In genomic region chr1:39102537-39103320, GRCh38 we compare ENCODE assay signal across 8 cellular contexts.
DNase-seq lines count a peak whose midpoint lies in the region; ATAC-seq and TF ChIP-seq lines count a peak whose summit lies in the region.

No MANE protein-coding gene starts in this region.

- H3K9me2 ChIP-seq in DOHH2 (replicated peaks; ENCODE audit: control insufficient read depth, low read length) = no peaks in the 10 kb centered on the region

- peaks cover 17% of the 10 kb centered on the region for H3F3A ChIP-seq in DOHH2 (ENCODE audit: control insufficient read depth, insufficient read depth)

- no peak overlapping the region for H3K4me3 Mint-ChIP-seq in activated CD4-positive, alpha-beta memory T cell treated with anti-CD3 and anti-CD28 coated beads, Interleukin-2, amount 10 ng/mL, durations not matched to agents 7 days and 5 days
- H3K4me3 Mint-ChIP-seq in naive thymus-derived CD8-positive, alpha-beta T cell = peak overlapping the region in 9 of 10 donors; percentile 19 to 76 (median 48)

- peaks cover 14% of the 10 kb centered on the region for H3K27me3 Mint-ChIP-seq in activated CD4-positive, alpha-beta memory T cell treated with anti-CD3 and anti-CD28 coated beads, Interleukin-2, amount 10 ng/mL, durations not matched to agents 7 days and 5 days
- peaks cover 0 to 2% (median 0%) of the 10 kb centered on the region in 5 donors for H3K27me3 Mint-ChIP-seq in naive thymus-derived CD8-positive, alpha-beta T cell

- H3K36me3 ChIP-seq in DOHH2 (ENCODE audit: control insufficient read depth, low read length) (no peaks in the 10 kb centered on the region), MG63 (no peaks in the 10 kb centered on the region)

- H3K9me3 ChIP-seq in DOHH2 (ENCODE audit: control insufficient read depth, insufficient read depth, low read length) (no peaks in the 10 kb centered on the region), MG63 (no peaks in the 10 kb centered on the region)

- H4K20me1 ChIP-seq in DOHH2 (ENCODE audit: control insufficient read depth, insufficient read depth, low read depth, low read length) = peaks cover 6% of the 10 kb centered on the region; the same call in 1 of the 2 replicates

- peaks cover 33% of the 10 kb centered on the region for H3K4me1 ChIP-seq in DOHH2 (ENCODE audit: control insufficient read depth, low read length)

- no peaks in the 10 kb centered on the region for H3K79me2 ChIP-seq in DOHH2 (ENCODE audit: control insufficient read depth, low read length)

- TF ChIP-seq CTCF in DOHH2 (IDR thresholded peaks at IDR 0.05; ENCODE audit: low read depth, low read length, poor library complexity, severe bottlenecking) (peak; percentile 59), fibroblast of pulmonary artery (IDR thresholded peaks at IDR 0.05; ENCODE audit: low read length, missing control alignments) (peak; percentile 76)

- peak overlapping the region; percentile 49 for H3K4me2 ChIP-seq in DOHH2 (ENCODE audit: low read length)

- H3K27me3 ChIP-seq in DOHH2 (ENCODE audit: control insufficient read depth, low read length) (peaks cover 48% of the 10 kb centered on the region), MG63 (no peaks in the 10 kb centered on the region)

- peaks cover 2% of the 10 kb centered on the region for H3K36me3 Mint-ChIP-seq in activated CD4-positive, alpha-beta memory T cell treated with anti-CD3 and anti-CD28 coated beads, Interleukin-2, amount 10 ng/mL, durations not matched to agents 7 days and 5 days (ENCODE audit: low read depth)
- no peaks in the 10 kb centered on the region for H3K36me3 Mint-ChIP-seq in naive thymus-derived CD8-positive, alpha-beta T cell

- H3K4me1 Mint-ChIP-seq in activated CD4-positive, alpha-beta memory T cell treated with anti-CD3 and anti-CD28 coated beads, Interleukin-2, amount 10 ng/mL, durations not matched to agents 7 days and 5 days = peaks cover 38% of the 10 kb centered on the region
- peaks cover 23 to 42% (median 40%) of the 10 kb centered on the region in 4 donors for H3K4me1 Mint-ChIP-seq in naive thymus-derived CD8-positive, alpha-beta T cell

- H3K27ac ChIP-seq in DOHH2 (ENCODE audit: low read depth, low read length) = no peak overlapping the region

- peak; percentile 69 for DNase-seq in NCI-H460 (ENCODE audit: extremely low read depth, low read depth)
- DNase-seq in activated CD4-positive, alpha-beta memory T cell treated with anti-CD3 and anti-CD28 coated beads, Interleukin-2, amount 10 ng/mL, durations not matched to agents 7 days and 5 days = peak; percentile 32
- peak; percentile 86 for DNase-seq in fibroblast of pulmonary artery (ENCODE audit: low read depth)
- DNase-seq in naive thymus-derived CD8-positive, alpha-beta T cell = peak in 7 of 10 donors; percentile 15 to 67 (median 39)
- DNase-seq in MG63 = no peak

- no peak overlapping the region for H3K27ac Mint-ChIP-seq in activated CD4-positive, alpha-beta memory T cell treated with anti-CD3 and anti-CD28 coated beads, Interleukin-2, amount 10 ng/mL, durations not matched to agents 7 days and 5 days
- peak overlapping the region; percentile 7 to 88 (median 63) for H3K27ac Mint-ChIP-seq in naive thymus-derived CD8-positive, alpha-beta T cell

- no peaks in the 10 kb centered on the region for H3K9me3 Mint-ChIP-seq in activated CD4-positive, alpha-beta memory T cell treated with anti-CD3 and anti-CD28 coated beads, Interleukin-2, amount 10 ng/mL, durations not matched to agents 7 days and 5 days
- no peaks in the 10 kb centered on the region for H3K9me3 Mint-ChIP-seq in naive thymus-derived CD8-positive, alpha-beta T cell

- CTCF ChIA-PET in activated CD4-positive, alpha-beta memory T cell treated with anti-CD3 and anti-CD28 coated beads, Interleukin-2, amount 10 ng/mL, durations not matched to agents 7 days and 5 days (lab: Charles Lee) = interaction anchor here (0.8 to 2.3 kb wide), 6 partner anchors 11 to 436 kb away, joined by 3 to 15 read pairs (median 4); no protein-coding TSS in a partner anchor

- H3K4me3 ChIP-seq in DOHH2 (ENCODE audit: low read length) (no peak overlapping the region), fibroblast of pulmonary artery (replicated peaks; ENCODE audit: low read depth, low read length) (no peak overlapping the region), MG63 (no peak overlapping the region)

- peak; percentile 29 for ATAC-seq in HG02759 (IDR thresholded peaks at IDR 0.05; ENCODE audit: unreplicated experiment)
- peak; percentile 39 to 52 for ATAC-seq in naive thymus-derived CD8-positive, alpha-beta T cell
- ATAC-seq in GM21526 (IDR thresholded peaks at IDR 0.05; ENCODE audit: low FRiP score, unreplicated experiment) = no peak

- POLR2A ChIA-PET in activated CD4-positive, alpha-beta memory T cell treated with anti-CD3 and anti-CD28 coated beads, Interleukin-2, amount 10 ng/mL, durations not matched to agents 7 days and 5 days (lab: Charles Lee) = no interaction called here
- POLR2A ChIA-PET in naive thymus-derived CD8-positive, alpha-beta T cell (lab: Charles Lee) = no interaction called here
